ENCODE assay signal across 12 cellular contexts in genomic region chr1:204478166-204478899, GRCh38. TPM values are rescaled to one million over a fixed set of nuclear protein-coding genes. Genes with fewer than 3 reads are reported as not detected.
DNase-seq lines count a peak whose midpoint lies in the region; ATAC-seq and TF ChIP-seq lines count a peak whose summit lies in the region.
"Had no signal": no experiment of that assay in that cellular context is flagged by ENCODE, and none has a peak within 500 bp of the region (broad histone marks: within the 10 kb centered on the region; RNA-seq: fewer than 3 reads in every experiment).

No MANE protein-coding gene starts in this region.

- no peak for TF ChIP-seq EP300 in transverse colon (IDR thresholded peaks at IDR 0.05; ENCODE audit: low read depth)

- in situ Hi-C loops in transverse colon (cut with MboI; ENCODE audit: low pct_ligation_motif_present in 1 of 4, low pct_unique_long_range_greater_than_20kb in 1 of 4, low sequenced_read_pairs in 3 of 4) = no loop called here

- TF ChIP-seq POLR2A in transverse colon (IDR thresholded peaks at IDR 0.05) = no peak

- H3K9me3 Mint-ChIP-seq in activated T-helper 17 cell treated with anti-CD3 and anti-CD28 coated beads, Interleukin-2, amount 50 U/mL, for 72 hours = no peaks in the 10 kb centered on the region
- H3K9me3 Mint-ChIP-seq: stimulated activated naive CD8-positive, alpha-beta T cell treated with anti-CD3 and anti-CD28 coated beads, Interleukin-15, amount 100 ng/mL, for 72 hours had no signal

- TF ChIP-seq CTCF in right atrium auricular region (IDR thresholded peaks at IDR 0.05) (no peak), lower lobe of right lung (IDR thresholded peaks at IDR 0.05) (no peak), transverse colon (IDR thresholded peaks at IDR 0.05) (no peak)

- peak overlapping the region; percentile 75 for H3K27ac Mint-ChIP-seq in activated T-helper 17 cell treated with anti-CD3 and anti-CD28 coated beads, Interleukin-2, amount 50 U/mL, for 72 hours

- peaks cover 59% of the 10 kb centered on the region for H3K4me1 Mint-ChIP-seq in activated T-helper 17 cell treated with anti-CD3 and anti-CD28 coated beads, Interleukin-2, amount 50 U/mL, for 72 hours

- no peaks in the 10 kb centered on the region for H3K27me3 Mint-ChIP-seq in activated T-helper 17 cell treated with anti-CD3 and anti-CD28 coated beads, Interleukin-2, amount 50 U/mL, for 72 hours
- H3K27me3 Mint-ChIP-seq: stimulated activated naive CD8-positive, alpha-beta T cell treated with anti-CD3 and anti-CD28 coated beads, Interleukin-15, amount 100 ng/mL, for 72 hours had no signal

- H3K27ac ChIP-seq in right atrium auricular region (no peak overlapping the region), lower lobe of right lung (peak overlapping the region; percentile 11), transverse colon (peak overlapping the region; percentile 51 to 76 (median 70))

- H3K4me3 ChIP-seq in right atrium auricular region (no peak overlapping the region), lower lobe of right lung (no peak overlapping the region), transverse colon (no peak overlapping the region)

- H3K36me3 ChIP-seq in right atrium auricular region (no peaks in the 10 kb centered on the region), lower lobe of right lung (no peaks in the 10 kb centered on the region), transverse colon (no peaks in the 10 kb centered on the region)

- DNase-seq in Right ventricle myocardium inferior (ENCODE audit: missing footprints) = no peak
- DNase-seq in right atrium auricular region (ENCODE audit: low spot score) = no peak
- DNase-seq in lower lobe of right lung = no peak
- no peak for DNase-seq in transverse colon
- no peak for DNase-seq in AG08396 (ENCODE audit: low spot score)
- DNase-seq in NCI-H446 (lab: John Stamatoyannopoulos, UW) = no peak
- DNase-seq: activated T-cell treated with anti-CD3 and anti-CD28 coated beads, Interleukin-2, amount 50 U/mL, for 1 hour; NCI-H2029; stimulated activated CD4-positive, alpha-beta T cell treated with anti-CD3 and anti-CD28 coated beads, Interleukin-2, amount 100 ng/mL, for 24 hours; stimulated activated naive CD8-positive, alpha-beta T cell treated with anti-CD3 and anti-CD28 coated beads, Interleukin-15, amount 100 ng/mL, for 72 hours had no signal

- no peaks in the 10 kb centered on the region for H3K27me3 ChIP-seq in right atrium auricular region
- H3K27me3 ChIP-seq in lower lobe of right lung (ENCODE audit: low read depth) = no peaks in the 10 kb centered on the region
- no peaks in the 10 kb centered on the region for H3K27me3 ChIP-seq in transverse colon

- intact Hi-C loops in Right ventricle myocardium inferior (cut with DNase I) = no loop called here
- intact Hi-C loops in lower lobe of right lung (cut with DNase I) = no loop called here
- intact Hi-C loops in transverse colon (cut with DNase I; ENCODE audit: low total_unique reads) = no loop called here

- H3K36me3 Mint-ChIP-seq in activated T-helper 17 cell treated with anti-CD3 and anti-CD28 coated beads, Interleukin-2, amount 50 U/mL, for 72 hours (ENCODE audit: low read depth) = peaks cover 9% of the 10 kb centered on the region

- H3K4me1 ChIP-seq in right atrium auricular region (peaks cover 0 to 87% of the 10 kb centered on the region in 2 donors), lower lobe of right lung (peaks cover 82% of the 10 kb centered on the region), transverse colon (peaks cover 52 to 74% (median 60%) of the 10 kb centered on the region in 4 donors)

- H3K4me3 Mint-ChIP-seq in activated T-helper 17 cell treated with anti-CD3 and anti-CD28 coated beads, Interleukin-2, amount 50 U/mL, for 72 hours = no peak overlapping the region
- H3K4me3 Mint-ChIP-seq: stimulated activated naive CD8-positive, alpha-beta T cell treated with anti-CD3 and anti-CD28 coated beads, Interleukin-15, amount 100 ng/mL, for 72 hours had no signal

- ATAC-seq in Right ventricle myocardium inferior (peak; percentile 44), lower lobe of right lung (no peak), GM21529 (IDR thresholded peaks at IDR 0.05; ENCODE audit: unreplicated experiment) (no peak)
- ATAC-seq in activated T-helper 17 cell treated with anti-CD3 and anti-CD28 coated beads, Interleukin-2, amount 50 U/mL, for 72 hours (replicated peaks) = no peak
- ATAC-seq: stimulated activated naive CD8-positive, alpha-beta T cell treated with anti-CD3 and anti-CD28 coated beads, Interleukin-15, amount 100 ng/mL, for 72 hours had no signal

- 60 to 68% methylated on average over 5 to 7 of the region's 7 CpGs for WGBS in transverse colon (ENCODE audit: low coverage in 1 of 2), 2 donors

- H3K9me3 ChIP-seq in right atrium auricular region (no peaks in the 10 kb centered on the region), lower lobe of right lung (no peaks in the 10 kb centered on the region), transverse colon (no peaks in the 10 kb centered on the region)

RNA-seq across cellular contexts. Expression of gene PIK3C2B, which starts 16.3 kb away (rescaled TPM):
- total RNA-seq in Right ventricle myocardium inferior = 22.7 TPM
- total RNA-seq in right atrium auricular region = 10 to 100 TPM; 13.1 to 19.4 TPM
- 10 to 100 TPM; 31.0 to 67.6 TPM for total RNA-seq in activated T-helper 17 cell treated with anti-CD3 and anti-CD28 coated beads, Interleukin-2, amount 50 U/mL, for 72 hours
- 50.5 TPM for total RNA-seq in lower lobe of right lung
- 100 to 1,000 TPM in 2 of 4 donors, 10 to 100 TPM in 2; 61.9 to 181 (median 88.8) TPM for total RNA-seq in transverse colon

RNA-seq across cellular contexts. Expression of gene MDM4, which starts 37.9 kb away (rescaled TPM):
- 28.6 TPM for total RNA-seq in Right ventricle myocardium inferior
- 10 to 100 TPM; 18.1 to 18.3 TPM for total RNA-seq in right atrium auricular region
- 100 to 1,000 TPM in 1 of 2 donors, 10 to 100 TPM in 1; 71.3 to 130 TPM for total RNA-seq in activated T-helper 17 cell treated with anti-CD3 and anti-CD28 coated beads, Interleukin-2, amount 50 U/mL, for 72 hours
- 77.9 TPM for total RNA-seq in lower lobe of right lung
- 100 to 1,000 TPM in 2 of 4 donors, 10 to 100 TPM in 2; 64.3 to 140 (median 109) TPM for total RNA-seq in transverse colon

Comparison
In these comparisons a context has a peak if more than half of its experiments do, and no peak if none do; other contexts are left out.
1. H3K27ac ChIP-seq: peak in lower lobe of right lung (single experiment) and transverse colon (4 of 4); none in right atrium auricular region (0 of 2).